ENCODE assay signal across 1 cellular context in the genomic region with DNA sequence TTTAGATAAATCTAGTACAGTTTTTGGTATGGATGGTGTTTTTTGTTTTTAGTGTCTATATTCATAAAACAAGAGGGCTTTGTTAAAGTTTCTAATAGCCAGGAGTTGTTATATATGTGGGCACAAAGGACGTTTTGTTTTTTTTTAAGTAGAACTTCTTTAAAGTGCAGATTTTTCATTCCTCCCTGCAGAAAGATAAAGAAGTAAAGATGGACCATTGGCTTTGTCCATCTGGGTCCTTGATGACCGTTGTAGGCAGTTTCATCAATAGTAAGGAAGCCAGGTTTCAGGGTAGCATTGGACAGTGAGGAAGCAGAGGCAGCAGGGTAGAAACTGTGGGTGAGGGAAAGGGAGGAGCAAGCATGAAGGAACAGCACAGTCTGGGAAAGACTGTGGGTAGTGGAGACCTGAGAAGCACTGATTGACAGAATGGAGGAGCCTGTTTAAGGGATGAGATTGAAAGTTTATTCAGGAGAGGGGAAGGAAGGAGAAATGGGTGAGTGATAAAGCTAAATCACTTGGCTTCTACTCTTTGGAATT.
TF ChIP-seq lines count a peak whose summit lies in the region.

No MANE protein-coding gene starts in this region.

TF ChIP-seq in HepG2, 621 proteins besides CTCF, POLR2A, EP300 and RAD21:
- TF ChIP-seq ZKSCAN5 (CRISPR knock-in tag; IDR thresholded peaks at IDR 0.05) (no peak), SETDB1 (CRISPR knock-in tag; IDR thresholded peaks at IDR 0.05; ENCODE audit: borderline replicate concordance) (no peak), TGIF2 (CRISPR knock-in tag; IDR thresholded peaks at IDR 0.05) (no peak), SMYD3 (CRISPR knock-in tag; IDR thresholded peaks at IDR 0.05) (no peak), ZNF558 (CRISPR knock-in tag; IDR thresholded peaks at IDR 0.05; ENCODE audit: borderline replicate concordance) (no peak), ZFY (CRISPR knock-in tag; IDR thresholded peaks at IDR 0.05) (no peak), MXD4 (CRISPR knock-in tag; IDR thresholded peaks at IDR 0.05) (no peak), BRD4 (CRISPR knock-in tag; IDR thresholded peaks at IDR 0.05) (no peak), IRF1 (CRISPR knock-in tag; IDR thresholded peaks at IDR 0.05; ENCODE audit: low read depth) (no peak), NR1H2 (CRISPR knock-in tag; IDR thresholded peaks at IDR 0.05; ENCODE audit: borderline replicate concordance, low read depth) (no peak), ATM (IDR thresholded peaks at IDR 0.05; ENCODE audit: borderline replicate concordance) (no peak), TAF1 (CRISPR knock-in tag; IDR thresholded peaks at IDR 0.05) (no peak), AGO2 (optimal IDR thresholded peaks at IDR 0.05; ENCODE audit: low read depth, low read length) (no peak), ZNF501 (CRISPR knock-in tag; IDR thresholded peaks at IDR 0.05) (no peak)
- TF ChIP-seq, protein P1, sequence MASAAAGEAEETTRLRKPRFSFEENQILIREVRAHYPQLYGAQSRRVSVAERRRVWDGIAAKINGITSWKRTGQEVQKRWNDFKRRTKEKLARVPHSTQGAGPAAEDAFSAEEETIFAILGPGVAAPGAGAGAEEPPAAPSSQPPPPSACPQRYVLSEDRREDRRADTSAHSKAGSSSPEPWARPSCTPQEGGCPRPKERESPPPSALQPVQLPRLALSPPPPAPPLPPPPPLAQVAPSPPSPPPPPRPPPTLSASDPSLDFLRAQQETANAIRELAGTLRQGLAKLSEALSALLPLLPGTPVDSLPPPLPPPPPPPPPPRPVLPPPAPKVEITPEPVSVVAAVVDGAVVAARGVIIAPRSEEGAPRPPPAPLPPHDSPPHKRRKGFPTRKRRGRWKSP (CRISPR knock-in tag; IDR thresholded peaks at IDR 0.05), result no peak
- TF ChIP-seq, protein P2, sequence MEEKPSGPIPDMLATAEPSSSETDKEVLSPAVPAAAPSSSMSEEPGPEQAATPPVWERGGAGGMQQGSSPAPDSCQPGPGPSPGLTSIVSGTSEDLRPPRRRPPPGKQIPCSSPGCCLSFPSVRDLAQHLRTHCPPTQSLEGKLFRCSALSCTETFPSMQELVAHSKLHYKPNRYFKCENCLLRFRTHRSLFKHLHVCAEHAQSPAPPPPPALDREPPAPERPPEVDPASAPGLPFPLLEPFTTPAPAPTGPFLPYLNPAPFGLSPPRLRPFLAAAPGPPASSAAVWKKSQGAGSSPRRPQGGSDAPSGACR (CRISPR knock-in tag; IDR thresholded peaks at IDR 0.05), result no peak
- TF ChIP-seq, protein P3, sequence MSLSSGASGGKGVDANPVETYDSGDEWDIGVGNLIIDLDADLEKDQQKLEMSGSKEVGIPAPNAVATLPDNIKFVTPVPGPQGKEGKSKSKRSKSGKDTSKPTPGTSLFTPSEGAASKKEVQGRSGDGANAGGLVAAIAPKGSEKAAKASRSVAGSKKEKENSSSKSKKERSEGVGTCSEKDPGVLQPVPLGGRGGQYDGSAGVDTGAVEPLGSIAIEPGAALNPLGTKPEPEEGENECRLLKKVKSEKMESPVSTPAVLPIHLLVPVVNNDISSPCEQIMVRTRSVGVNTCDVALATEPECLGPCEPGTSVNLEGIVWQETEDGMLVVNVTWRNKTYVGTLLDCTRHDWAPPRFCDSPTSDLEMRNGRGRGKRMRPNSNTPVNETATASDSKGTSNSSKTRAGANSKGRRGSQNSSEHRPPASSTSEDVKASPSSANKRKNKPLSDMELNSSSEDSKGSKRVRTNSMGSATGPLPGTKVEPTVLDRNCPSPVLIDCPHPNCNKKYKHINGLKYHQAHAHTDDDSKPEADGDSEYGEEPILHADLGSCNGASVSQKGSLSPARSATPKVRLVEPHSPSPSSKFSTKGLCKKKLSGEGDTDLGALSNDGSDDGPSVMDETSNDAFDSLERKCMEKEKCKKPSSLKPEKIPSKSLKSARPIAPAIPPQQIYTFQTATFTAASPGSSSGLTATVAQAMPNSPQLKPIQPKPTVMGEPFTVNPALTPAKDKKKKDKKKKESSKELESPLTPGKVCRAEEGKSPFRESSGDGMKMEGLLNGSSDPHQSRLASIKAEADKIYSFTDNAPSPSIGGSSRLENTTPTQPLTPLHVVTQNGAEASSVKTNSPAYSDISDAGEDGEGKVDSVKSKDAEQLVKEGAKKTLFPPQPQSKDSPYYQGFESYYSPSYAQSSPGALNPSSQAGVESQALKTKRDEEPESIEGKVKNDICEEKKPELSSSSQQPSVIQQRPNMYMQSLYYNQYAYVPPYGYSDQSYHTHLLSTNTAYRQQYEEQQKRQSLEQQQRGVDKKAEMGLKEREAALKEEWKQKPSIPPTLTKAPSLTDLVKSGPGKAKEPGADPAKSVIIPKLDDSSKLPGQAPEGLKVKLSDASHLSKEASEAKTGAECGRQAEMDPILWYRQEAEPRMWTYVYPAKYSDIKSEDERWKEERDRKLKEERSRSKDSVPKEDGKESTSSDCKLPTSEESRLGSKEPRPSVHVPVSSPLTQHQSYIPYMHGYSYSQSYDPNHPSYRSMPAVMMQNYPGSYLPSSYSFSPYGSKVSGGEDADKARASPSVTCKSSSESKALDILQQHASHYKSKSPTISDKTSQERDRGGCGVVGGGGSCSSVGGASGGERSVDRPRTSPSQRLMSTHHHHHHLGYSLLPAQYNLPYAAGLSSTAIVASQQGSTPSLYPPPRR (CRISPR knock-in tag; IDR thresholded peaks at IDR 0.05; ENCODE audit: borderline replicate concordance), result no peak
- TF ChIP-seq, protein P4, sequence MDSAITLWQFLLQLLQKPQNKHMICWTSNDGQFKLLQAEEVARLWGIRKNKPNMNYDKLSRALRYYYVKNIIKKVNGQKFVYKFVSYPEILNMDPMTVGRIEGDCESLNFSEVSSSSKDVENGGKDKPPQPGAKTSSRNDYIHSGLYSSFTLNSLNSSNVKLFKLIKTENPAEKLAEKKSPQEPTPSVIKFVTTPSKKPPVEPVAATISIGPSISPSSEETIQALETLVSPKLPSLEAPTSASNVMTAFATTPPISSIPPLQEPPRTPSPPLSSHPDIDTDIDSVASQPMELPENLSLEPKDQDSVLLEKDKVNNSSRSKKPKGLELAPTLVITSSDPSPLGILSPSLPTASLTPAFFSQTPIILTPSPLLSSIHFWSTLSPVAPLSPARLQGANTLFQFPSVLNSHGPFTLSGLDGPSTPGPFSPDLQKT (CRISPR knock-in tag; IDR thresholded peaks at IDR 0.05; ENCODE audit: borderline replicate concordance), result no peak
- TF ChIP-seq, protein P5, sequence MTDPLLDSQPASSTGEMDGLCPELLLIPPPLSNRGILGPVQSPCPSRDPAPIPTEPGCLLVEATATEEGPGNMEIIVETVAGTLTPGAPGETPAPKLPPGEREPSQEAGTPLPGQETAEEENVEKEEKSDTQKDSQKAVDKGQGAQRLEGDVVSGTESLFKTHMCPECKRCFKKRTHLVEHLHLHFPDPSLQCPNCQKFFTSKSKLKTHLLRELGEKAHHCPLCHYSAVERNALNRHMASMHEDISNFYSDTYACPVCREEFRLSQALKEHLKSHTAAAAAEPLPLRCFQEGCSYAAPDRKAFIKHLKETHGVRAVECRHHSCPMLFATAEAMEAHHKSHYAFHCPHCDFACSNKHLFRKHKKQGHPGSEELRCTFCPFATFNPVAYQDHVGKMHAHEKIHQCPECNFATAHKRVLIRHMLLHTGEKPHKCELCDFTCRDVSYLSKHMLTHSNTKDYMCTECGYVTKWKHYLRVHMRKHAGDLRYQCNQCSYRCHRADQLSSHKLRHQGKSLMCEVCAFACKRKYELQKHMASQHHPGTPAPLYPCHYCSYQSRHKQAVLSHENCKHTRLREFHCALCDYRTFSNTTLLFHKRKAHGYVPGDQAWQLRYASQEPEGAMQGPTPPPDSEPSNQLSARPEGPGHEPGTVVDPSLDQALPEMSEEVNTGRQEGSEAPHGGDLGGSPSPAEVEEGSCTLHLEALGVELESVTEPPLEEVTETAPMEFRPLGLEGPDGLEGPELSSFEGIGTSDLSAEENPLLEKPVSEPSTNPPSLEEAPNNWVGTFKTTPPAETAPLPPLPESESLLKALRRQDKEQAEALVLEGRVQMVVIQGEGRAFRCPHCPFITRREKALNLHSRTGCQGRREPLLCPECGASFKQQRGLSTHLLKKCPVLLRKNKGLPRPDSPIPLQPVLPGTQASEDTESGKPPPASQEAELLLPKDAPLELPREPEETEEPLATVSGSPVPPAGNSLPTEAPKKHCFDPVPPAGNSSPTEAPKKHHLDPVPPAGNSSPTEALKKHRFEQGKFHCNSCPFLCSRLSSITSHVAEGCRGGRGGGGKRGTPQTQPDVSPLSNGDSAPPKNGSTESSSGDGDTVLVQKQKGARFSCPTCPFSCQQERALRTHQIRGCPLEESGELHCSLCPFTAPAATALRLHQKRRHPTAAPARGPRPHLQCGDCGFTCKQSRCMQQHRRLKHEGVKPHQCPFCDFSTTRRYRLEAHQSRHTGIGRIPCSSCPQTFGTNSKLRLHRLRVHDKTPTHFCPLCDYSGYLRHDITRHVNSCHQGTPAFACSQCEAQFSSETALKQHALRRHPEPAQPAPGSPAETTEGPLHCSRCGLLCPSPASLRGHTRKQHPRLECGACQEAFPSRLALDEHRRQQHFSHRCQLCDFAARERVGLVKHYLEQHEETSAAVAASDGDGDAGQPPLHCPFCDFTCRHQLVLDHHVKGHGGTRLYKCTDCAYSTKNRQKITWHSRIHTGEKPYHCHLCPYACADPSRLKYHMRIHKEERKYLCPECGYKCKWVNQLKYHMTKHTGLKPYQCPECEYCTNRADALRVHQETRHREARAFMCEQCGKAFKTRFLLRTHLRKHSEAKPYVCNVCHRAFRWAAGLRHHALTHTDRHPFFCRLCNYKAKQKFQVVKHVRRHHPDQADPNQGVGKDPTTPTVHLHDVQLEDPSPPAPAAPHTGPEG (CRISPR knock-in tag; IDR thresholded peaks at IDR 0.05), result no peak
TF ChIP-seq in HepG2: peak in this region for 0.
